Comparison of ENCODE assay signal across 1 cellular context in the genomic region with DNA sequence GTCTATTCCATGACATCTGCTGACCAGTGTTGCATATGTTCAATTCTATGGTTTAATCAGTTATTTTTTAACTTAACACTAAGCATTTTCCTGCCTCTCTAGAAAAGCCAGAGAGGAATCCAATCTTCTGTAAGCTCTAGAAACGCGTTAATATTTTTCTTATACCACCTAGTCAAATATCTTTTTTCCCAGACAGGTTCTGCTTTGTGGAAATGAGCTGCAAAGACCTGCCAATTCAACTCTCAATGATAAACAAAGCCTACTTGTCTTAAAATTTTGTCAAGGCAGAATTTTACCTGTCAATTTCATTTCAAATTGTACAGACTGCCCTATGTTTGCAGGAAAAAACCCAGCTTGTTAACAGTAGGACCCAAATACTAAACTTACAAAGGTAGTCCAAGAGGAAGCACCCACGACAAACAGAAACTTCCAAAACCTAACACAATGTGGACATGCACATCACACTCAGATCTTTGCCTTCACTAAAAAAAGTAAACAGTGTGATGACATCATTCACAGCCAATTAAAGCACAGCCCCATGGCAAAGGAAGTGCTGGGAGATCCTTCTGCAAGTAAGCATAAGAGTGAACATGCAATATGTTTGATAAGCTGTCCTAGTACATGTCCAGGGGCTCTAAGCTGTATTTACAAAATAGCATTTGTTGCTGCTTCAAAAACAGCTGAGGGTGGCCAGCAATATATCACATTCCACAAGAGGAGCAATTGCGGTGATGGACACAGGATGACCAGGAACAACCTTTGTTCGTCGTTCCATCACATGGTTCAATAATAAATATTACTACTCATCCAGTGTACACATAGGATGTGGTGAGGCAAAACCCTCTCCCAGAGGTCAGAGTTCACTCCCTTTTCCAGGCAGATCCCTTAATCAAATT.
TF ChIP-seq lines count a peak whose summit lies in the region.

No MANE protein-coding gene starts in this region.

TF ChIP-seq in K562, 482 proteins besides CTCF, POLR2A, EP300 and RAD21 (continued from another document and continues in another):
- TF ChIP-seq, protein P1, sequence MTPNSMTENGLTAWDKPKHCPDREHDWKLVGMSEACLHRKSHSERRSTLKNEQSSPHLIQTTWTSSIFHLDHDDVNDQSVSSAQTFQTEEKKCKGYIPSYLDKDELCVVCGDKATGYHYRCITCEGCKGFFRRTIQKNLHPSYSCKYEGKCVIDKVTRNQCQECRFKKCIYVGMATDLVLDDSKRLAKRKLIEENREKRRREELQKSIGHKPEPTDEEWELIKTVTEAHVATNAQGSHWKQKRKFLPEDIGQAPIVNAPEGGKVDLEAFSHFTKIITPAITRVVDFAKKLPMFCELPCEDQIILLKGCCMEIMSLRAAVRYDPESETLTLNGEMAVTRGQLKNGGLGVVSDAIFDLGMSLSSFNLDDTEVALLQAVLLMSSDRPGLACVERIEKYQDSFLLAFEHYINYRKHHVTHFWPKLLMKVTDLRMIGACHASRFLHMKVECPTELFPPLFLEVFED (CRISPR knock-in tag; conservative IDR thresholded peaks at IDR 0.05) = no peak
- no peak for TF ChIP-seq TBP (optimal IDR thresholded peaks at IDR 0.05; ENCODE audit: low read depth, low read length)
- no peak for TF ChIP-seq ZZZ3 (IDR thresholded peaks at IDR 0.05)
- TF ChIP-seq, protein P2, sequence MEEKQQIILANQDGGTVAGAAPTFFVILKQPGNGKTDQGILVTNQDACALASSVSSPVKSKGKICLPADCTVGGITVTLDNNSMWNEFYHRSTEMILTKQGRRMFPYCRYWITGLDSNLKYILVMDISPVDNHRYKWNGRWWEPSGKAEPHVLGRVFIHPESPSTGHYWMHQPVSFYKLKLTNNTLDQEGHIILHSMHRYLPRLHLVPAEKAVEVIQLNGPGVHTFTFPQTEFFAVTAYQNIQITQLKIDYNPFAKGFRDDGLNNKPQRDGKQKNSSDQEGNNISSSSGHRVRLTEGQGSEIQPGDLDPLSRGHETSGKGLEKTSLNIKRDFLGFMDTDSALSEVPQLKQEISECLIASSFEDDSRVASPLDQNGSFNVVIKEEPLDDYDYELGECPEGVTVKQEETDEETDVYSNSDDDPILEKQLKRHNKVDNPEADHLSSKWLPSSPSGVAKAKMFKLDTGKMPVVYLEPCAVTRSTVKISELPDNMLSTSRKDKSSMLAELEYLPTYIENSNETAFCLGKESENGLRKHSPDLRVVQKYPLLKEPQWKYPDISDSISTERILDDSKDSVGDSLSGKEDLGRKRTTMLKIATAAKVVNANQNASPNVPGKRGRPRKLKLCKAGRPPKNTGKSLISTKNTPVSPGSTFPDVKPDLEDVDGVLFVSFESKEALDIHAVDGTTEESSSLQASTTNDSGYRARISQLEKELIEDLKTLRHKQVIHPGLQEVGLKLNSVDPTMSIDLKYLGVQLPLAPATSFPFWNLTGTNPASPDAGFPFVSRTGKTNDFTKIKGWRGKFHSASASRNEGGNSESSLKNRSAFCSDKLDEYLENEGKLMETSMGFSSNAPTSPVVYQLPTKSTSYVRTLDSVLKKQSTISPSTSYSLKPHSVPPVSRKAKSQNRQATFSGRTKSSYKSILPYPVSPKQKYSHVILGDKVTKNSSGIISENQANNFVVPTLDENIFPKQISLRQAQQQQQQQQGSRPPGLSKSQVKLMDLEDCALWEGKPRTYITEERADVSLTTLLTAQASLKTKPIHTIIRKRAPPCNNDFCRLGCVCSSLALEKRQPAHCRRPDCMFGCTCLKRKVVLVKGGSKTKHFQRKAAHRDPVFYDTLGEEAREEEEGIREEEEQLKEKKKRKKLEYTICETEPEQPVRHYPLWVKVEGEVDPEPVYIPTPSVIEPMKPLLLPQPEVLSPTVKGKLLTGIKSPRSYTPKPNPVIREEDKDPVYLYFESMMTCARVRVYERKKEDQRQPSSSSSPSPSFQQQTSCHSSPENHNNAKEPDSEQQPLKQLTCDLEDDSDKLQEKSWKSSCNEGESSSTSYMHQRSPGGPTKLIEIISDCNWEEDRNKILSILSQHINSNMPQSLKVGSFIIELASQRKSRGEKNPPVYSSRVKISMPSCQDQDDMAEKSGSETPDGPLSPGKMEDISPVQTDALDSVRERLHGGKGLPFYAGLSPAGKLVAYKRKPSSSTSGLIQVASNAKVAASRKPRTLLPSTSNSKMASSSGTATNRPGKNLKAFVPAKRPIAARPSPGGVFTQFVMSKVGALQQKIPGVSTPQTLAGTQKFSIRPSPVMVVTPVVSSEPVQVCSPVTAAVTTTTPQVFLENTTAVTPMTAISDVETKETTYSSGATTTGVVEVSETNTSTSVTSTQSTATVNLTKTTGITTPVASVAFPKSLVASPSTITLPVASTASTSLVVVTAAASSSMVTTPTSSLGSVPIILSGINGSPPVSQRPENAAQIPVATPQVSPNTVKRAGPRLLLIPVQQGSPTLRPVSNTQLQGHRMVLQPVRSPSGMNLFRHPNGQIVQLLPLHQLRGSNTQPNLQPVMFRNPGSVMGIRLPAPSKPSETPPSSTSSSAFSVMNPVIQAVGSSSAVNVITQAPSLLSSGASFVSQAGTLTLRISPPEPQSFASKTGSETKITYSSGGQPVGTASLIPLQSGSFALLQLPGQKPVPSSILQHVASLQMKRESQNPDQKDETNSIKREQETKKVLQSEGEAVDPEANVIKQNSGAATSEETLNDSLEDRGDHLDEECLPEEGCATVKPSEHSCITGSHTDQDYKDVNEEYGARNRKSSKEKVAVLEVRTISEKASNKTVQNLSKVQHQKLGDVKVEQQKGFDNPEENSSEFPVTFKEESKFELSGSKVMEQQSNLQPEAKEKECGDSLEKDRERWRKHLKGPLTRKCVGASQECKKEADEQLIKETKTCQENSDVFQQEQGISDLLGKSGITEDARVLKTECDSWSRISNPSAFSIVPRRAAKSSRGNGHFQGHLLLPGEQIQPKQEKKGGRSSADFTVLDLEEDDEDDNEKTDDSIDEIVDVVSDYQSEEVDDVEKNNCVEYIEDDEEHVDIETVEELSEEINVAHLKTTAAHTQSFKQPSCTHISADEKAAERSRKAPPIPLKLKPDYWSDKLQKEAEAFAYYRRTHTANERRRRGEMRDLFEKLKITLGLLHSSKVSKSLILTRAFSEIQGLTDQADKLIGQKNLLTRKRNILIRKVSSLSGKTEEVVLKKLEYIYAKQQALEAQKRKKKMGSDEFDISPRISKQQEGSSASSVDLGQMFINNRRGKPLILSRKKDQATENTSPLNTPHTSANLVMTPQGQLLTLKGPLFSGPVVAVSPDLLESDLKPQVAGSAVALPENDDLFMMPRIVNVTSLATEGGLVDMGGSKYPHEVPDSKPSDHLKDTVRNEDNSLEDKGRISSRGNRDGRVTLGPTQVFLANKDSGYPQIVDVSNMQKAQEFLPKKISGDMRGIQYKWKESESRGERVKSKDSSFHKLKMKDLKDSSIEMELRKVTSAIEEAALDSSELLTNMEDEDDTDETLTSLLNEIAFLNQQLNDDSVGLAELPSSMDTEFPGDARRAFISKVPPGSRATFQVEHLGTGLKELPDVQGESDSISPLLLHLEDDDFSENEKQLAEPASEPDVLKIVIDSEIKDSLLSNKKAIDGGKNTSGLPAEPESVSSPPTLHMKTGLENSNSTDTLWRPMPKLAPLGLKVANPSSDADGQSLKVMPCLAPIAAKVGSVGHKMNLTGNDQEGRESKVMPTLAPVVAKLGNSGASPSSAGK (IDR thresholded peaks at IDR 0.05) = no peak; the same call in 1 of the 2 replicates
- no peak for TF ChIP-seq ZNF780A (CRISPR knock-in tag; IDR thresholded peaks at IDR 0.05)
- TF ChIP-seq SMAD1 (IDR thresholded peaks at IDR 0.05; ENCODE audit: low read depth, low read length, partially characterized antibody) = no peak
- TF ChIP-seq SIN3B (IDR thresholded peaks at IDR 0.05; ENCODE audit: low read depth) = no peak
- TF ChIP-seq, protein P3, sequence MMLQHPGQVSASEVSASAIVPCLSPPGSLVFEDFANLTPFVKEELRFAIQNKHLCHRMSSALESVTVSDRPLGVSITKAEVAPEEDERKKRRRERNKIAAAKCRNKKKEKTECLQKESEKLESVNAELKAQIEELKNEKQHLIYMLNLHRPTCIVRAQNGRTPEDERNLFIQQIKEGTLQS (IDR thresholded peaks at IDR 0.05) = peak; percentile 91
- TF ChIP-seq, protein P3 (CRISPR knock-in tag; conservative IDR thresholded peaks at IDR 0.05) = no peak
- no peak for TF ChIP-seq ZNF239 (CRISPR knock-in tag; IDR thresholded peaks at IDR 0.05)
- TF ChIP-seq LEF1 (IDR thresholded peaks at IDR 0.05) = no peak
- TF ChIP-seq MCM3 (IDR thresholded peaks at IDR 0.05) = no peak
- TF ChIP-seq, protein P4, sequence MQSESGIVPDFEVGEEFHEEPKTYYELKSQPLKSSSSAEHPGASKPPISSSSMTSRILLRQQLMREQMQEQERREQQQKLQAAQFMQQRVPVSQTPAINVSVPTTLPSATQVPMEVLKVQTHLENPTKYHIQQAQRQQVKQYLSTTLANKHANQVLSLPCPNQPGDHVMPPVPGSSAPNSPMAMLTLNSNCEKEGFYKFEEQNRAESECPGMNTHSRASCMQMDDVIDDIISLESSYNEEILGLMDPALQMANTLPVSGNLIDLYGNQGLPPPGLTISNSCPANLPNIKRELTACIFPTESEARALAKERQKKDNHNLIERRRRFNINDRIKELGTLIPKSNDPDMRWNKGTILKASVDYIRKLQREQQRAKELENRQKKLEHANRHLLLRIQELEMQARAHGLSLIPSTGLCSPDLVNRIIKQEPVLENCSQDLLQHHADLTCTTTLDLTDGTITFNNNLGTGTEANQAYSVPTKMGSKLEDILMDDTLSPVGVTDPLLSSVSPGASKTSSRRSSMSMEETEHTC (IDR thresholded peaks at IDR 0.05) = no peak
- no peak for TF ChIP-seq ZNF830 (CRISPR knock-in tag; IDR thresholded peaks at IDR 0.05)
- TF ChIP-seq, protein P5, sequence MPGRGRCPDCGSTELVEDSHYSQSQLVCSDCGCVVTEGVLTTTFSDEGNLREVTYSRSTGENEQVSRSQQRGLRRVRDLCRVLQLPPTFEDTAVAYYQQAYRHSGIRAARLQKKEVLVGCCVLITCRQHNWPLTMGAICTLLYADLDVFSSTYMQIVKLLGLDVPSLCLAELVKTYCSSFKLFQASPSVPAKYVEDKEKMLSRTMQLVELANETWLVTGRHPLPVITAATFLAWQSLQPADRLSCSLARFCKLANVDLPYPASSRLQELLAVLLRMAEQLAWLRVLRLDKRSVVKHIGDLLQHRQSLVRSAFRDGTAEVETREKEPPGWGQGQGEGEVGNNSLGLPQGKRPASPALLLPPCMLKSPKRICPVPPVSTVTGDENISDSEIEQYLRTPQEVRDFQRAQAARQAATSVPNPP (IDR thresholded peaks at IDR 0.05; ENCODE audit: borderline replicate concordance, insufficient read depth, insufficient read length) = no peak
- TF ChIP-seq, protein P6, sequence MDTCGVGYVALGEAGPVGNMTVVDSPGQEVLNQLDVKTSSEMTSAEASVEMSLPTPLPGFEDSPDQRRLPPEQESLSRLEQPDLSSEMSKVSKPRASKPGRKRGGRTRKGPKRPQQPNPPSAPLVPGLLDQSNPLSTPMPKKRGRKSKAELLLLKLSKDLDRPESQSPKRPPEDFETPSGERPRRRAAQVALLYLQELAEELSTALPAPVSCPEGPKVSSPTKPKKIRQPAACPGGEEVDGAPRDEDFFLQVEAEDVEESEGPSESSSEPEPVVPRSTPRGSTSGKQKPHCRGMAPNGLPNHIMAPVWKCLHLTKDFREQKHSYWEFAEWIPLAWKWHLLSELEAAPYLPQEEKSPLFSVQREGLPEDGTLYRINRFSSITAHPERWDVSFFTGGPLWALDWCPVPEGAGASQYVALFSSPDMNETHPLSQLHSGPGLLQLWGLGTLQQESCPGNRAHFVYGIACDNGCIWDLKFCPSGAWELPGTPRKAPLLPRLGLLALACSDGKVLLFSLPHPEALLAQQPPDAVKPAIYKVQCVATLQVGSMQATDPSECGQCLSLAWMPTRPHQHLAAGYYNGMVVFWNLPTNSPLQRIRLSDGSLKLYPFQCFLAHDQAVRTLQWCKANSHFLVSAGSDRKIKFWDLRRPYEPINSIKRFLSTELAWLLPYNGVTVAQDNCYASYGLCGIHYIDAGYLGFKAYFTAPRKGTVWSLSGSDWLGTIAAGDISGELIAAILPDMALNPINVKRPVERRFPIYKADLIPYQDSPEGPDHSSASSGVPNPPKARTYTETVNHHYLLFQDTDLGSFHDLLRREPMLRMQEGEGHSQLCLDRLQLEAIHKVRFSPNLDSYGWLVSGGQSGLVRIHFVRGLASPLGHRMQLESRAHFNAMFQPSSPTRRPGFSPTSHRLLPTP (IDR thresholded peaks at IDR 0.05; ENCODE audit: borderline replicate concordance, extremely low read depth, insufficient read length) = no peak
- no peak for TF ChIP-seq ZNF431 (CRISPR knock-in tag; IDR thresholded peaks at IDR 0.05)
- TF ChIP-seq ZNF766 (CRISPR knock-in tag; conservative IDR thresholded peaks at IDR 0.05) = no peak
- no peak for TF ChIP-seq NCOA1 (IDR thresholded peaks at IDR 0.05; ENCODE audit: low read depth)
- no peak for TF ChIP-seq ETS2 (tag; IDR thresholded peaks at IDR 0.05; ENCODE audit: borderline replicate concordance, poor library complexity, severe bottlenecking)
- TF ChIP-seq NFIX (CRISPR knock-in tag; IDR thresholded peaks at IDR 0.05; ENCODE audit: low read depth) = no peak
- TF ChIP-seq, protein P7, sequence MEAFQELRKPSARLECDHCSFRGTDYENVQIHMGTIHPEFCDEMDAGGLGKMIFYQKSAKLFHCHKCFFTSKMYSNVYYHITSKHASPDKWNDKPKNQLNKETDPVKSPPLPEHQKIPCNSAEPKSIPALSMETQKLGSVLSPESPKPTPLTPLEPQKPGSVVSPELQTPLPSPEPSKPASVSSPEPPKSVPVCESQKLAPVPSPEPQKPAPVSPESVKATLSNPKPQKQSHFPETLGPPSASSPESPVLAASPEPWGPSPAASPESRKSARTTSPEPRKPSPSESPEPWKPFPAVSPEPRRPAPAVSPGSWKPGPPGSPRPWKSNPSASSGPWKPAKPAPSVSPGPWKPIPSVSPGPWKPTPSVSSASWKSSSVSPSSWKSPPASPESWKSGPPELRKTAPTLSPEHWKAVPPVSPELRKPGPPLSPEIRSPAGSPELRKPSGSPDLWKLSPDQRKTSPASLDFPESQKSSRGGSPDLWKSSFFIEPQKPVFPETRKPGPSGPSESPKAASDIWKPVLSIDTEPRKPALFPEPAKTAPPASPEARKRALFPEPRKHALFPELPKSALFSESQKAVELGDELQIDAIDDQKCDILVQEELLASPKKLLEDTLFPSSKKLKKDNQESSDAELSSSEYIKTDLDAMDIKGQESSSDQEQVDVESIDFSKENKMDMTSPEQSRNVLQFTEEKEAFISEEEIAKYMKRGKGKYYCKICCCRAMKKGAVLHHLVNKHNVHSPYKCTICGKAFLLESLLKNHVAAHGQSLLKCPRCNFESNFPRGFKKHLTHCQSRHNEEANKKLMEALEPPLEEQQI (IDR thresholded peaks at IDR 0.05) = no peak
- TF ChIP-seq ZNF217 (CRISPR knock-in tag; IDR thresholded peaks at IDR 0.05) = no peak
- 0 out of 2 replicates have a peak, but pooled peaks have one; percentile 31 for TF ChIP-seq SPI1 (IDR thresholded peaks at IDR 0.05; ENCODE audit: borderline replicate concordance, low read depth, low read length)
- TF ChIP-seq CREBBP (IDR thresholded peaks at IDR 0.05; ENCODE audit: low read depth, low read length) = no peak
- TF ChIP-seq SMARCB1 (IDR thresholded peaks at IDR 0.05; ENCODE audit: insufficient read length, low read depth) = no peak
- no peak for TF ChIP-seq BHLHE40 (IDR thresholded peaks at IDR 0.05; ENCODE audit: low read length)
- no peak for TF ChIP-seq FUS (optimal IDR thresholded peaks at IDR 0.05; ENCODE audit: low read depth, low read length)
